In genomic region chr16:67241008-67241900, GRCh38 we compare ENCODE assay signal across 7 cellular contexts. TPM values are rescaled to one million over a fixed set of nuclear protein-coding genes. Genes with fewer than 3 reads are reported as not detected.
A peak's percentile ranks its signal among the peaks of the same experiment; 100 is the strongest.
DNase-seq lines count a peak whose midpoint lies in the region; ATAC-seq and TF ChIP-seq lines count a peak whose summit lies in the region.

No MANE protein-coding gene starts in this region.

- H3K4me1 ChIP-seq in left ventricle myocardium inferior = peaks cover 66% of the 10 kb centered on the region

- peak overlapping the region; percentile 58 for H3K4me3 Mint-ChIP-seq in HFFc6
- peak overlapping the region; percentile 42 for H3K4me3 Mint-ChIP-seq in activated T-helper 17 cell treated with anti-CD3 and anti-CD28 coated beads, Interleukin-2, amount 50 U/mL, for 72 hours
- peak overlapping the region; percentile 25 for H3K4me3 Mint-ChIP-seq in stimulated activated effector memory CD8-positive, alpha-beta T cell treated with anti-CD3 and anti-CD28 coated beads, Interleukin-12 subunit alpha, Interleukin-12 subunit beta, amount 100 ng/mL, for 72 hours

- intact Hi-C loops in left ventricle myocardium inferior (cut with micrococcal nuclease) = loop anchor here (5.0 kb wide), 1 partner anchor 996 kb away; the partner anchor contains the start of gene ESRP2

- peak overlapping the region; percentile 12 for H3K4me3 ChIP-seq in left ventricle myocardium inferior

- no peaks in the 10 kb centered on the region for H3K9me3 ChIP-seq in left ventricle myocardium inferior (replicated peaks)

- peaks cover 56% of the 10 kb centered on the region for H3K4me1 Mint-ChIP-seq in HFFc6 (ENCODE audit: low read depth)
- peaks cover 24% of the 10 kb centered on the region for H3K4me1 Mint-ChIP-seq in activated T-helper 17 cell treated with anti-CD3 and anti-CD28 coated beads, Interleukin-2, amount 50 U/mL, for 72 hours
- peaks cover 54% of the 10 kb centered on the region for H3K4me1 Mint-ChIP-seq in stimulated activated effector memory CD8-positive, alpha-beta T cell treated with anti-CD3 and anti-CD28 coated beads, Interleukin-12 subunit alpha, Interleukin-12 subunit beta, amount 100 ng/mL, for 72 hours

- peak overlapping the region; percentile 98 for H3K27ac ChIP-seq in left ventricle myocardium inferior (replicated peaks)

- H3K27me3 ChIP-seq in left ventricle myocardium inferior (ENCODE audit: low read depth) = no peaks in the 10 kb centered on the region

- DNase-seq in HFFc6 (peak; percentile 93), left ventricle myocardium inferior (peak; percentile 81), NCI-H69 (lab: John Stamatoyannopoulos, UW) (no peak), NCI-H774 (lab: John Stamatoyannopoulos, UW) (no peak)
- DNase-seq in stimulated activated effector memory CD8-positive, alpha-beta T cell treated with anti-CD3 and anti-CD28 coated beads, Interleukin-12 subunit alpha, Interleukin-12 subunit beta, amount 100 ng/mL, for 72 hours (ENCODE audit: low spot score in 2 of 2) = no peak

- H3K36me3 Mint-ChIP-seq in HFFc6 (ENCODE audit: low read depth) = peaks cover 23% of the 10 kb centered on the region
- H3K36me3 Mint-ChIP-seq in activated T-helper 17 cell treated with anti-CD3 and anti-CD28 coated beads, Interleukin-2, amount 50 U/mL, for 72 hours (ENCODE audit: low read depth) = peaks cover 78% of the 10 kb centered on the region
- H3K36me3 Mint-ChIP-seq in stimulated activated effector memory CD8-positive, alpha-beta T cell treated with anti-CD3 and anti-CD28 coated beads, Interleukin-12 subunit alpha, Interleukin-12 subunit beta, amount 100 ng/mL, for 72 hours = peaks cover 68% of the 10 kb centered on the region

- H3K9me3 Mint-ChIP-seq in HFFc6 = no peaks in the 10 kb centered on the region
- H3K9me3 Mint-ChIP-seq in activated T-helper 17 cell treated with anti-CD3 and anti-CD28 coated beads, Interleukin-2, amount 50 U/mL, for 72 hours = no peaks in the 10 kb centered on the region
- no peaks in the 10 kb centered on the region for H3K9me3 Mint-ChIP-seq in stimulated activated effector memory CD8-positive, alpha-beta T cell treated with anti-CD3 and anti-CD28 coated beads, Interleukin-12 subunit alpha, Interleukin-12 subunit beta, amount 100 ng/mL, for 72 hours

- peaks cover 6% of the 10 kb centered on the region for H3K27me3 Mint-ChIP-seq in HFFc6 (ENCODE audit: insufficient read depth)
- no peaks in the 10 kb centered on the region for H3K27me3 Mint-ChIP-seq in activated T-helper 17 cell treated with anti-CD3 and anti-CD28 coated beads, Interleukin-2, amount 50 U/mL, for 72 hours

- peak overlapping the region; percentile 99 for H3K27ac Mint-ChIP-seq in HFFc6
- peak overlapping the region; percentile 89 for H3K27ac Mint-ChIP-seq in activated T-helper 17 cell treated with anti-CD3 and anti-CD28 coated beads, Interleukin-2, amount 50 U/mL, for 72 hours
- peak overlapping the region; percentile 90 for H3K27ac Mint-ChIP-seq in stimulated activated effector memory CD8-positive, alpha-beta T cell treated with anti-CD3 and anti-CD28 coated beads, Interleukin-12 subunit alpha, Interleukin-12 subunit beta, amount 100 ng/mL, for 72 hours

- peaks cover 36% of the 10 kb centered on the region for H3K36me3 ChIP-seq in left ventricle myocardium inferior

- no peak for ATAC-seq in activated T-helper 17 cell treated with anti-CD3 and anti-CD28 coated beads, Interleukin-2, amount 50 U/mL, for 72 hours (replicated peaks)
- no peak for ATAC-seq in stimulated activated effector memory CD8-positive, alpha-beta T cell treated with anti-CD3 and anti-CD28 coated beads, Interleukin-12 subunit alpha, Interleukin-12 subunit beta, amount 100 ng/mL, for 72 hours
- no peak for ATAC-seq in HG02610 (IDR thresholded peaks at IDR 0.05; ENCODE audit: unreplicated experiment)

- TF ChIP-seq CTCF in HFFc6 (IDR thresholded peaks at IDR 0.05) (no peak), left ventricle myocardium inferior (IDR thresholded peaks at IDR 0.05; ENCODE audit: borderline replicate concordance) (no peak)

RNA-seq across cellular contexts. Expression of gene FHOD1, which starts 6.0 kb away (rescaled TPM):
- total RNA-seq in HFFc6 (2021; fragmentation: NEBNext Ultra II Directional; extraction: Animal tissue kit (Norgen Biotek cat#: 25700)) = 10 to 100 TPM; 46.3 to 55.9 (median 51.1) TPM
- 100 to 1,000 TPM; 104 to 145 TPM for total RNA-seq in activated T-helper 17 cell treated with anti-CD3 and anti-CD28 coated beads, Interleukin-2, amount 50 U/mL, for 72 hours
- 18.0 TPM for total RNA-seq in left ventricle myocardium inferior

RNA-seq across cellular contexts. Expression of gene SLC9A5, which starts 7.5 kb away (rescaled TPM):
- total RNA-seq in HFFc6 (2021; fragmentation: NEBNext Ultra II Directional; extraction: Animal tissue kit (Norgen Biotek cat#: 25700)) = 1 to 10 TPM; 3.3 to 4.2 (median 3.7) TPM
- total RNA-seq in activated T-helper 17 cell treated with anti-CD3 and anti-CD28 coated beads, Interleukin-2, amount 50 U/mL, for 72 hours = 10 to 100 TPM in 1 of 2 donors, 1 to 10 TPM in 1; 3.5 to 15.7 TPM
- 1.3 TPM for total RNA-seq in left ventricle myocardium inferior

RNA-seq across cellular contexts. Expression of gene TMEM208, which starts 14.3 kb away (rescaled TPM):
- 10 to 100 TPM; 50.9 to 67.8 (median 58.4) TPM for total RNA-seq in HFFc6 (2021; fragmentation: NEBNext Ultra II Directional; extraction: Animal tissue kit (Norgen Biotek cat#: 25700))
- 10 to 100 TPM; 31.7 to 39.5 TPM for total RNA-seq in activated T-helper 17 cell treated with anti-CD3 and anti-CD28 coated beads, Interleukin-2, amount 50 U/mL, for 72 hours
- total RNA-seq in left ventricle myocardium inferior = 11.5 TPM

RNA-seq across cellular contexts. Expression of gene PLEKHG4, which starts 38.1 kb away (rescaled TPM):
- 10 to 100 TPM in 5 of 6 experiments, 1 to 10 TPM in 1; 8.6 to 14.1 (median 13.0) TPM for total RNA-seq in HFFc6 (2021; fragmentation: NEBNext Ultra II Directional; extraction: Animal tissue kit (Norgen Biotek cat#: 25700))
- total RNA-seq in activated T-helper 17 cell treated with anti-CD3 and anti-CD28 coated beads, Interleukin-2, amount 50 U/mL, for 72 hours = 10 to 100 TPM in 1 of 2 donors, 1 to 10 TPM in 1; 6.4 to 29.0 TPM
- 1.1 TPM for total RNA-seq in left ventricle myocardium inferior

RNA-seq across cellular contexts. Expression of gene ELMO3, which starts 42.3 kb away (rescaled TPM):
- 1 to 10 TPM in 3 of 6 experiments, under 1 TPM in 3; 0.79 to 1.3 (median 1.1) TPM for total RNA-seq in HFFc6 (2021; fragmentation: NEBNext Ultra II Directional; extraction: Animal tissue kit (Norgen Biotek cat#: 25700))
- 1 to 10 TPM; 6.6 to 7.1 TPM for total RNA-seq in activated T-helper 17 cell treated with anti-CD3 and anti-CD28 coated beads, Interleukin-2, amount 50 U/mL, for 72 hours
- 0.80 TPM for total RNA-seq in left ventricle myocardium inferior

Comparison
In these comparisons a context has a peak if more than half of its experiments do, and no peak if none do; other contexts are left out.
1. DNase-seq: peak in HFFc6 (single experiment) and left ventricle myocardium inferior (single experiment); none in stimulated activated effector memory CD8-positive, alpha-beta T cell treated with anti-CD3 and anti-CD28 coated beads, Interleukin-12 subunit alpha, Interleukin-12 subunit beta, amount 100 ng/mL, for 72 hours (0 of 2), NCI-H69 (single experiment) and NCI-H774 (single experiment).
2. Peak in every context shown above with its lines, with median percentiles within 50 percentile points of each other: H3K27ac Mint-ChIP-seq and H3K4me3 Mint-ChIP-seq.